Comparison of ENCODE assay signal across 12 cellular contexts in genomic region chr12:24600996-24601395, GRCh38.
DNase-seq lines count a peak whose midpoint lies in the region; ATAC-seq, FAIRE-seq and TF ChIP-seq lines count a peak whose summit lies in the region.
"Had no signal": no experiment of that assay in that cellular context is flagged by ENCODE, and none has a peak within 500 bp of the region (broad histone marks: within the 10 kb centered on the region; RNA-seq: fewer than 3 reads in every experiment).

No MANE protein-coding gene starts in this region.

- H3K27ac ChIP-seq in DND-41 (ENCODE audit: low read length) = peak overlapping the region; percentile 63
- H3K27ac ChIP-seq in HepG2 (ENCODE audit: extremely low read length, insufficient read depth, low read length) = no peak overlapping the region

- 30% methylated on average over 1 of the region's 1 CpG for WGBS in HepG2 (ENCODE audit: low lambda C conversion rate)

- FAIRE-seq in HepG2 (lab: Jason Lieb, UNC) = no peak

- POLR2A ChIA-PET in HepG2 (lab: Yijun Ruan, JAX) = no interaction called here

- no peak for TF ChIP-seq CTCF in DND-41 (IDR thresholded peaks at IDR 0.05; ENCODE audit: borderline replicate concordance, extremely low read depth, low read length, poor library complexity, severe bottlenecking)
- no peak for TF ChIP-seq CTCF in HepG2 (CRISPR knock-in tag; IDR thresholded peaks at IDR 0.05)

- H3K4me2 ChIP-seq in DND-41 (ENCODE audit: insufficient read depth, low read length) (peak overlapping the region; percentile 34; the same call in 1 of the 2 replicates), HepG2 (ENCODE audit: low read depth, low read length) (no peak overlapping the region)

- peaks cover 1% of the 10 kb centered on the region for H3K9me3 Mint-ChIP-seq in memory B cell
- H3K9me3 Mint-ChIP-seq: dendritic cell treated with granulocyte-macrophage colony-stimulating factor and Interleukin-4, amounts not matched to agents 40 ng/mL and 50 ng/mL, for 4 days had no signal

- intact Hi-C loops in HepG2 (cut with micrococcal nuclease; ENCODE audit: unreplicated experiment) = no loop called here

- H3K79me2 ChIP-seq in DND-41 (ENCODE audit: insufficient read depth, low read length) (peaks cover 51% of the 10 kb centered on the region), HepG2 (ENCODE audit: insufficient read depth, low read length) (no peaks in the 10 kb centered on the region)

- in situ Hi-C loops in HepG2 (cut with HindIII; ENCODE audit: extremely low pct_ligation_motif_present, low pct_unique_long_range_greater_than_20kb) = no loop called here

- no peaks in the 10 kb centered on the region for H4K20me1 ChIP-seq in DND-41 (ENCODE audit: insufficient read depth, low read length)
- no peaks in the 10 kb centered on the region for H4K20me1 ChIP-seq in HepG2 (ENCODE audit: insufficient read depth, low read length)

- no peak overlapping the region for H3K4me3 Mint-ChIP-seq in memory B cell
- H3K4me3 Mint-ChIP-seq: dendritic cell treated with granulocyte-macrophage colony-stimulating factor and Interleukin-4, amounts not matched to agents 40 ng/mL and 50 ng/mL, for 4 days had no signal

- no peak for TF ChIP-seq EP300 in HepG2 (IDR thresholded peaks at IDR 0.05; ENCODE audit: low read depth in 2 of 2, low read length in 2 of 2)
- no peak for TF ChIP-seq EP300 in HepG2 (CRISPR knock-in tag; IDR thresholded peaks at IDR 0.05; ENCODE audit: borderline replicate concordance)

- peaks cover 26% of the 10 kb centered on the region for H3K4me1 Mint-ChIP-seq in memory B cell

- H3K36me3 Mint-ChIP-seq in memory B cell = no peaks in the 10 kb centered on the region

- H3K27me3 ChIP-seq in DND-41 (ENCODE audit: insufficient read depth, low read length, poor library complexity) (no peaks in the 10 kb centered on the region), adipocyte (replicated peaks; ENCODE audit: control insufficient read depth, insufficient read depth, low read length) (no peaks in the 10 kb centered on the region), HepG2 (ENCODE audit: control insufficient read depth in 1 of 2, insufficient read depth in 2 of 2, low read length in 2 of 2) (no peaks in the 10 kb centered on the region)

- no peak overlapping the region for H3K27ac Mint-ChIP-seq in memory B cell
- H3K27ac Mint-ChIP-seq: dendritic cell treated with granulocyte-macrophage colony-stimulating factor and Interleukin-4, amounts not matched to agents 40 ng/mL and 50 ng/mL, for 4 days had no signal

- H3K9me3 ChIP-seq in DND-41 (ENCODE audit: insufficient read depth, low read length, severe bottlenecking) (no peaks in the 10 kb centered on the region), adipocyte (ENCODE audit: control insufficient read depth, low read length) (peaks cover 1% of the 10 kb centered on the region), HepG2 (ENCODE audit: low read length) (no peaks in the 10 kb centered on the region)

- H3K9ac ChIP-seq in DND-41 (ENCODE audit: low read depth, low read length) (no peak overlapping the region), adipocyte (ENCODE audit: low read length) (no peak overlapping the region), HepG2 (ENCODE audit: insufficient read depth, low read depth, low read length) (no peak overlapping the region)

- H3K4me1 ChIP-seq in DND-41 (ENCODE audit: insufficient read depth, low read length) (peaks cover 43% of the 10 kb centered on the region), adipocyte (ENCODE audit: control insufficient read depth, insufficient read depth, low read length) (peaks cover 8% of the 10 kb centered on the region), HepG2 (ENCODE audit: insufficient read depth, low read length) (no peaks in the 10 kb centered on the region)

- no peak overlapping the region for H3K4me3 ChIP-seq in DND-41 (ENCODE audit: low read depth in 1 of 2, low read length in 2 of 2)
- H3K4me3 ChIP-seq in adipocyte (ENCODE audit: low read length) = no peak overlapping the region
- H3K4me3 ChIP-seq in HepG2 (replicated peaks in 1 of 3; ENCODE audit: insufficient read depth in 1 of 3, low read depth in 2 of 3, low read length in 3 of 3) = no peak overlapping the region

- ATAC-seq in DND-41 (ENCODE audit: insufficient read depth, low read depth) = peak; percentile 80
- ATAC-seq in memory B cell (ENCODE audit: low read depth) = peak; percentile 53
- ATAC-seq in HepG2 = no peak

- CTCF ChIA-PET in HepG2 (lab: Yijun Ruan, JAX; ENCODE audit: low intra/inter-chr PET ratio, low total read pairs) = no interaction called here

- no peak for TF ChIP-seq POLR2A in HepG2 (IDR thresholded peaks at IDR 0.05; ENCODE audit: insufficient read depth in 1 of 2, low read depth in 2 of 2, low read length in 2 of 2)

- H3K36me3 ChIP-seq in DND-41 (ENCODE audit: insufficient read depth, low read length) (peaks cover 22% of the 10 kb centered on the region), adipocyte (ENCODE audit: control insufficient read depth, insufficient read depth, low read length, severe bottlenecking) (no peaks in the 10 kb centered on the region), HepG2 (replicated peaks in 1 of 2; ENCODE audit: control insufficient read depth in 1 of 2, insufficient read depth in 2 of 2, low read length in 2 of 2) (no peaks in the 10 kb centered on the region)

- peak; percentile 29 for DNase-seq in DND-41
- peak; percentile 77 for DNase-seq in HS-27A (ENCODE audit: low read depth)
- peak; percentile 43 for DNase-seq in adipocyte (ENCODE audit: low read depth)
- no peak for DNase-seq in memory B cell (ENCODE audit: low spot score in 2 of 2)
- no peak for DNase-seq in HepG2 (ENCODE audit: low spot score)
- DNase-seq in activated CD4-positive, CD25-positive, alpha-beta regulatory T cell (lab: John Stamatoyannopoulos, UW) = no peak
- no peak for DNase-seq in medulla oblongata (ENCODE audit: extremely low spot score)
- DNase-seq in NCI-H1048 (lab: John Stamatoyannopoulos, UW) = no peak
- DNase-seq: activated CD4-positive, alpha-beta T cell treated with anti-CD3 and anti-CD28 coated beads for 1 hour; NCI-H510A; stimulated activated CD4-positive, alpha-beta T cell treated with anti-CD3 and anti-CD28 coated beads, Interleukin-4, amount 100 ng/mL, for 4 hours had no signal

- TF ChIP-seq RAD21 in HepG2 (CRISPR knock-in tag; IDR thresholded peaks at IDR 0.05) = no peak

- H3K27me3 Mint-ChIP-seq in memory B cell = no peaks in the 10 kb centered on the region
- H3K27me3 Mint-ChIP-seq: dendritic cell treated with granulocyte-macrophage colony-stimulating factor and Interleukin-4, amounts not matched to agents 40 ng/mL and 50 ng/mL, for 4 days had no signal

- H2AFZ ChIP-seq in DND-41 (ENCODE audit: low read depth, low read length) = no peak overlapping the region
- no peak overlapping the region for H2AFZ ChIP-seq in HepG2 (ENCODE audit: low read length)

- no TSS peak for BruUV-seq in HepG2 (replicated peaks; lab: Mats Ljungman, UMichigan)

TF ChIP-seq in HepG2, 621 proteins besides CTCF, POLR2A, EP300 and RAD21:
- TF ChIP-seq ARNT2 (CRISPR knock-in tag; IDR thresholded peaks at IDR 0.05; ENCODE audit: low read depth) (no peak), ZSCAN29 (CRISPR knock-in tag; conservative IDR thresholded peaks at IDR 0.05) (no peak), HHEX (CRISPR knock-in tag; IDR thresholded peaks at IDR 0.05) (no peak), KLF15 (CRISPR knock-in tag; IDR thresholded peaks at IDR 0.05; ENCODE audit: borderline replicate concordance) (no peak), ZNF605 (CRISPR knock-in tag; IDR thresholded peaks at IDR 0.05) (no peak)

Comparison
In these comparisons a context has a peak if more than half of its experiments do, and no peak if none do; other contexts are left out.
1. DNase-seq: peak in DND-41 (single experiment), HS-27A (single experiment) and adipocyte (single experiment); none in memory B cell (0 of 2), HepG2 (single experiment), activated CD4-positive, CD25-positive, alpha-beta regulatory T cell (0 of 4), medulla oblongata (single experiment) and NCI-H1048 (single experiment).